ENCODE assay signal across 8 cellular contexts in the genomic region with DNA sequence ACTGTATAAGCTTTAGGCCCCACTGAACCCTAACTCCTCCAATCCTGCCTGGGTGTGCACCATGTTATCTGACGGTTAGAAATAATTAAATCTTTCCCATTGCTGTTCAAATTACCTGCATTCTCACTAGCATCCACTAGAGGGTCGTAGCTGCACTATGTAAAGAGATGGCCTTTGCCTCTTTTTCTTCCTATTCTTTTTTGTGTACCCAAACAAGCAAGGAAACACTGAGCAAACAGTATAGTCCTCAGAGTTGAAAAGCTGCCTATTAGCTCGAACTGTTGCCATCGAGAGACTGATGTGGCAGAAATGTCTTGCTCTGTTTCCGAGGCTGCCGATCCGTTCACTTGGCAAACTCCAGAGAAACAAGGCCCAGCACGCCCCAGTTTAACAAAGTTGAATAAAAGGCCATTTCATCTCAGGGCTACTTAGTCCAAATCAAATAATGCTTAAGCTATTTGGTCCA.
DNase-seq lines count a peak whose midpoint lies in the region; ATAC-seq and TF ChIP-seq lines count a peak whose summit lies in the region.

No MANE protein-coding gene starts in this region.

- H3K9ac ChIP-seq in HCT116 (ENCODE audit: low read length): no peak overlapping the region

- no peaks in the 10 kb centered on the region for H3K4me1 ChIP-seq in HCT116 (ENCODE audit: control insufficient read depth in 1 of 2, insufficient read depth in 2 of 2, low read length in 2 of 2)
- no peaks in the 10 kb centered on the region for H3K4me1 ChIP-seq in RWPE2 (ENCODE audit: insufficient read depth, poor library complexity, severe bottlenecking)

- RAD21 ChIA-PET in HCT116 (lab: Charles Lee; ENCODE audit: low non-redundant PET in 1 of 2, low total read pairs in 2 of 2, uncharacterized antibody in 2 of 2, unreplicated experiment in 2 of 2): no interaction called here

- POLR2A ChIA-PET in HCT116 (lab: Charles Lee): no interaction called here

- ATAC-seq in Right ventricle myocardium inferior (peak; percentile 37), HCT116 (peak; percentile 90), RWPE2 (ENCODE audit: low read depth) (peak; percentile 66; the same call in 2 of the 3 replicates)

- DNase-seq in Right ventricle myocardium inferior (ENCODE audit: missing footprints) (no peak), cardiac septum (ENCODE audit: low spot score) (no peak), HCT116 (ENCODE audit: low read depth, low spot score) (peak; percentile 43), LNCaP clone FGC (ENCODE audit: low read depth) (peak; percentile 80), RWPE2 (ENCODE audit: low spot score) (no peak), cardiac fibroblast (ENCODE audit: low read depth in 2 of 2) (peak; percentile 75 to 77), islet precursor cell (peak; percentile 58)
- DNase-seq in stimulated activated CD4-positive, alpha-beta T cell treated with anti-CD3 and anti-CD28 coated beads, Interleukin-2, amount 100 ng/mL, for 48 hours: peak; percentile 31 to 46

- H3K27ac ChIP-seq in HCT116 (ENCODE audit: low read depth, low read length) (no peak overlapping the region), RWPE2 (ENCODE audit: poor library complexity, severe bottlenecking) (no peak overlapping the region)

- H3K79me2 ChIP-seq in HCT116 (ENCODE audit: insufficient read depth, low read length): no peaks in the 10 kb centered on the region

- TF ChIP-seq RAD21 in HCT116 (IDR thresholded peaks at IDR 0.05; ENCODE audit: low read depth): peak; percentile 79

- H3K27me3 ChIP-seq in HCT116 (ENCODE audit: insufficient read depth, low read length) (peaks cover 18% of the 10 kb centered on the region), RWPE2 (ENCODE audit: insufficient read depth, poor library complexity, severe bottlenecking) (no peaks in the 10 kb centered on the region)

- no peak overlapping the region for H3K4me2 ChIP-seq in HCT116 (ENCODE audit: low read length)

- TF ChIP-seq POLR2A in HCT116 (IDR thresholded peaks at IDR 0.05; ENCODE audit: borderline replicate concordance, extremely low read depth, insufficient read depth, insufficient read length): no peak

- H3K9me3 ChIP-seq in HCT116 (ENCODE audit: control insufficient read depth in 1 of 2, insufficient read depth in 1 of 2, low read depth in 1 of 2, low read length in 2 of 2) (no peaks in the 10 kb centered on the region), RWPE2 (ENCODE audit: severe bottlenecking) (no peaks in the 10 kb centered on the region)

- intact Hi-C loops in Right ventricle myocardium inferior (cut with DNase I): no loop called here
- intact Hi-C loops in cardiac septum (cut with DNase I): no loop called here
- intact Hi-C loops in HCT116 (cut with micrococcal nuclease): loop anchor here (5.0 kb wide), 2 partner anchors 482 to 537 kb away; a partner anchor contains a TSS

- no peaks in the 10 kb centered on the region for H3K9me2 ChIP-seq in HCT116 (ENCODE audit: insufficient read depth)

- no peaks in the 10 kb centered on the region for H4K20me1 ChIP-seq in HCT116 (ENCODE audit: insufficient read depth)

- H3K36me3 ChIP-seq in HCT116 (ENCODE audit: control insufficient read depth in 1 of 2, insufficient read depth in 2 of 2, low read length in 2 of 2) (no peaks in the 10 kb centered on the region), RWPE2 (ENCODE audit: low read depth) (no peaks in the 10 kb centered on the region)

- CTCF ChIA-PET in HCT116 (lab: Charles Lee): interaction anchor here (0.6 to 3.6 kb wide), 14 partner anchors 8 to 823 kb away, joined by 3 to 17 read pairs (median 4); no protein-coding TSS in a partner anchor

- peak; percentile 56 to 88 (median 81); a peak in 5 of 6 replicates for TF ChIP-seq CTCF in HCT116 (IDR thresholded peaks at IDR 0.05 in 2 of 3, conservative IDR thresholded peaks at IDR 0.05 in 1 of 3; ENCODE audit: borderline replicate concordance in 1 of 3, insufficient read depth in 1 of 3, low read depth in 2 of 3, low read length in 2 of 3)
- peak; percentile 91 for TF ChIP-seq CTCF in LNCaP clone FGC (IDR thresholded peaks at IDR 0.05; ENCODE audit: control insufficient read depth, extremely low read depth, insufficient read depth)
- TF ChIP-seq CTCF in RWPE2 (IDR thresholded peaks at IDR 0.05; ENCODE audit: poor library complexity, severe bottlenecking): peak; percentile 88
- TF ChIP-seq CTCF in cardiac fibroblast (IDR thresholded peaks at IDR 0.05; ENCODE audit: low read depth, low read length): peak; percentile 79

- H3K4me3 ChIP-seq in HCT116 (replicated peaks in 1 of 2; ENCODE audit: low read depth in 1 of 2, low read length in 2 of 2) (no peak overlapping the region), LNCaP clone FGC (ENCODE audit: low read depth, low read length) (no peak overlapping the region), RWPE2 (ENCODE audit: severe bottlenecking) (no peak overlapping the region), cardiac fibroblast (replicated peaks in 1 of 2; ENCODE audit: low read depth in 2 of 2, low read length in 2 of 2) (no peak overlapping the region)

- H2AFZ ChIP-seq in HCT116 (ENCODE audit: low read depth, low read length, poor library complexity, severe bottlenecking): no peak overlapping the region

- no TSS peak for BruUV-seq in HCT116 (replicated peaks; lab: Mats Ljungman, UMichigan)

TF ChIP-seq in HCT116, 20 proteins besides CTCF, POLR2A, EP300 and RAD21:
- TF ChIP-seq SIN3A (IDR thresholded peaks at IDR 0.05; ENCODE audit: low read depth) (no peak), TCF7L2 (IDR thresholded peaks at IDR 0.05; ENCODE audit: borderline replicate concordance, extremely low read depth, insufficient read depth, insufficient read length) (no peak), SP1 (IDR thresholded peaks at IDR 0.05; ENCODE audit: low read depth) (no peak), CBX3 (IDR thresholded peaks at IDR 0.05; ENCODE audit: low read depth) (no peak), FOSL1 (IDR thresholded peaks at IDR 0.05; ENCODE audit: low read depth) (no peak), YY1 (IDR thresholded peaks at IDR 0.05; ENCODE audit: extremely low read depth, insufficient replicate concordance, low read depth, low read length) (no peak), POLR2AphosphoS5 (IDR thresholded peaks at IDR 0.05; ENCODE audit: low read depth, low read length) (no peak)
- TF ChIP-seq, protein P1, sequence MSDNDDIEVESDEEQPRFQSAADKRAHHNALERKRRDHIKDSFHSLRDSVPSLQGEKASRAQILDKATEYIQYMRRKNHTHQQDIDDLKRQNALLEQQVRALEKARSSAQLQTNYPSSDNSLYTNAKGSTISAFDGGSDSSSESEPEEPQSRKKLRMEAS (IDR thresholded peaks at IDR 0.05): no peak

Comparison
In these comparisons a context has a peak if more than half of its experiments do, and no peak if none do; other contexts are left out.
1. ATAC-seq: peak in every context shown above with its lines; median percentile 90 in HCT116; 66 in RWPE2; 37 in Right ventricle myocardium inferior.
2. DNase-seq: peak in HCT116 (single experiment), LNCaP clone FGC (single experiment), cardiac fibroblast (2 of 2), islet precursor cell (single experiment) and stimulated activated CD4-positive, alpha-beta T cell treated with anti-CD3 and anti-CD28 coated beads, Interleukin-2, amount 100 ng/mL, for 48 hours (2 of 2); none in Right ventricle myocardium inferior (single experiment), cardiac septum (single experiment) and RWPE2 (single experiment).
3. Peak in every context shown above with its lines, with median percentiles within 50 percentile points of each other: CTCF ChIP-seq.